23 cellular contexts compared by ENCODE assay signal in genomic region chr12:30969606-30970395, GRCh38. TPM values are rescaled to one million over a fixed set of nuclear protein-coding genes. Genes with fewer than 3 reads are reported as not detected.
"Had no signal": no experiment of that assay in that cellular context is flagged by ENCODE, and none has a peak within 500 bp of the region (broad histone marks: within the 10 kb centered on the region; RNA-seq: fewer than 3 reads in every experiment).

No MANE protein-coding gene starts in this region.

- DNase-seq: activated B cell treated with CpG ODN at 0.5 μM for 24 hours; activated CD4-positive, alpha-beta T cell treated with anti-CD3 and anti-CD28 coated beads for 36 hours; activated CD4-positive, alpha-beta T cell treated with anti-CD3 and anti-CD28 coated beads, Interleukin-2, amount 50 U/mL, for 4 hours; activated CD8-positive, alpha-beta memory T cell treated with anti-CD3 and anti-CD28 coated beads, Interleukin-2, amount 50 U/mL, for 48 hours; activated naive CD4-positive, alpha-beta T cell; activated T-cell treated with anti-CD3 and anti-CD28 coated beads, Interleukin-2, amount 50 U/mL, for 4 hours; adrenal gland; esophagus squamous epithelium; gastrocnemius medialis; hippocampal formation; kidney glomerular epithelial cell; occipital lobe; stimulated activated CD4-positive, alpha-beta T cell treated with anti-CD3 and anti-CD28 coated beads, Interleukin-2, amount 100 ng/mL, for 48 hours; stimulated activated CD8-positive, alpha-beta memory T cell treated with anti-CD3 and anti-CD28 coated beads, Interleukin-4, amount 100 ng/mL, for 48 hours; stimulated activated naive CD4-positive, alpha-beta T cell; T-helper 1 cell had no signal

- H3K9me3 ChIP-seq: adrenal gland, ascending aorta, esophagus squamous epithelium, gastrocnemius medialis had no signal

- H3K9me3 Mint-ChIP-seq: activated B cell treated with CpG ODN at 0.5 μM for 24 hours; activated T-cell treated with anti-CD3 and anti-CD28 coated beads, Interleukin-2, amount 50 U/mL, for 4 hours; activated T-helper 2 cell treated with anti-CD3 and anti-CD28 coated beads, Interferon-gamma antibody, Interleukin-2, Interleukin-4, amounts not matched to agents 10 μg/mL and 5 μg/mL and 100 μg/mL, durations not matched to agents 14 hours and 24 hours and 36 hours; central memory CD8-positive, alpha-beta T cell; natural killer cell treated with Interleukin-12 subunit alpha and Interleukin-12 subunit beta and Interleukin-15 and Interleukin-18, amount 100 ng/mL, for 72 hours had no signal

- H3K27me3 Mint-ChIP-seq: activated B cell treated with CpG ODN at 0.5 μM for 24 hours had no signal

- H3K27me3 ChIP-seq: adrenal gland, ascending aorta, gastrocnemius medialis had no signal

- H3K27ac ChIP-seq: adrenal gland, ascending aorta, coronary artery, esophagus squamous epithelium, gastrocnemius medialis had no signal

- H3K27ac Mint-ChIP-seq: activated B cell treated with CpG ODN at 0.5 μM for 24 hours; activated CD4-positive, alpha-beta T cell treated with anti-CD3 and anti-CD28 coated beads for 36 hours; activated naive CD8-positive, alpha-beta T cell; activated T-helper 2 cell treated with anti-CD3 and anti-CD28 coated beads, Interferon-gamma antibody, Interleukin-2, Interleukin-4, amounts not matched to agents 10 μg/mL and 5 μg/mL and 100 μg/mL, durations not matched to agents 14 hours and 24 hours and 36 hours; natural killer cell treated with Interleukin-12 subunit alpha and Interleukin-12 subunit beta and Interleukin-15 and Interleukin-18, amount 100 ng/mL, for 72 hours had no signal

- H3K4me3 Mint-ChIP-seq: activated B cell treated with CpG ODN at 0.5 μM for 24 hours; activated CD4-positive, alpha-beta T cell treated with anti-CD3 and anti-CD28 coated beads for 36 hours; activated naive CD8-positive, alpha-beta T cell; activated T-cell treated with anti-CD3 and anti-CD28 coated beads, Interleukin-2, amount 50 U/mL, for 4 hours; central memory CD8-positive, alpha-beta T cell; natural killer cell treated with Interleukin-12 subunit alpha and Interleukin-12 subunit beta and Interleukin-15 and Interleukin-18, amount 100 ng/mL, for 72 hours had no signal

- H3K36me3 Mint-ChIP-seq: activated naive CD8-positive, alpha-beta T cell; natural killer cell treated with Interleukin-12 subunit alpha and Interleukin-12 subunit beta and Interleukin-15 and Interleukin-18, amount 100 ng/mL, for 72 hours had no signal

- ATAC-seq: activated CD4-positive, alpha-beta T cell treated with anti-CD3 and anti-CD28 coated beads for 36 hours; activated T-cell treated with anti-CD3 and anti-CD28 coated beads, Interleukin-2, amount 50 U/mL, for 4 hours; natural killer cell treated with Interleukin-12 subunit alpha and Interleukin-12 subunit beta and Interleukin-15 and Interleukin-18, amount 100 ng/mL, for 72 hours had no signal

- H3K4me3 ChIP-seq: adrenal gland, ascending aorta, coronary artery, esophagus squamous epithelium, gastrocnemius medialis had no signal

- H3K36me3 ChIP-seq: adrenal gland, ascending aorta, esophagus squamous epithelium, gastrocnemius medialis had no signal

- H3K4me1 Mint-ChIP-seq: activated B cell treated with CpG ODN at 0.5 μM for 24 hours; activated CD4-positive, alpha-beta T cell treated with anti-CD3 and anti-CD28 coated beads for 36 hours; central memory CD8-positive, alpha-beta T cell had no signal

- H3K4me1 ChIP-seq: adrenal gland, ascending aorta had no signal

RNA-seq across cellular contexts. Expression of gene TSPAN11, which starts 43.3 kb away (rescaled TPM):
- total RNA-seq: activated B cell treated with CpG ODN at 0.5 μM for 24 hours; activated CD4-positive, alpha-beta T cell treated with anti-CD3 and anti-CD28 coated beads for 36 hours; activated CD8-positive, alpha-beta memory T cell treated with anti-CD3 and anti-CD28 coated beads for 36 hours; activated T-cell treated with anti-CD3 and anti-CD28 coated beads, Interleukin-2, amount 50 U/mL, for 4 hours; activated T-helper 2 cell treated with anti-CD3 and anti-CD28 coated beads, Interferon-gamma antibody, Interleukin-2, Interleukin-4, amounts not matched to agents 10 μg/mL and 5 μg/mL and 100 μg/mL, durations not matched to agents 14 hours and 24 hours and 36 hours; natural killer cell treated with Interleukin-12 subunit alpha and Interleukin-12 subunit beta and Interleukin-15 and Interleukin-18, amount 100 ng/mL, for 72 hours had no signal
